Comparison of ENCODE assay signal across 1 cellular context in the genomic region with DNA sequence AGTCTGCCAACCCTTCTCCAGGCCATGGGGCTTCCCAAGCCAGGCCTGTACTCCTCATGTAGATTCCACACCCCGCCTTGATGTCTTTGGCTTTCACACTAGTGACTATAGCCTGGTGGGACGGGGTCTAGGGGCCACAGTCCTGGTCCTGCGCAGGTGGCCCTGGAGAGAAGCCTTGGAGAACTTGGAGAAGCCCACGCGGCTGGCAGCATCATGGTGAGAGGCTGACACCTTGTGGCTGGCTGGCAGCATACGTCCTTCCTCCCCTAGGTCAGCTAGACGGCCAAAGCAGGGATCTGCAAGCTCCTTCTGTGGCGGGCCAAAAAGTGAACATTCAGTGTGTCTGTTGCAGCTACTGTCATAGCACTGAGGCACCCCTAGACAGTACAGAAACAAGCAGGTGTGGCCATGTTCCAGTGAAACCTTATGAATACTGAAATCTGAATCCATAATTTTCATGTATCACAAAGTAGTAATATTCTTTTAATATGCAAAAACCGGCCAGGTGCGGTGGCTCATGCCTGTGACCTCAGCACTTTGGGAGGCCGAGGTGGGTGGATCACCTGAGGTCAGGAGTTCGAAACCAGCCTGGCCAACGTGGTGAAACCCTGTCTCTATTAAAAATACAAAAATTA.
TF ChIP-seq lines count a peak whose summit lies in the region.

No MANE protein-coding gene starts in this region.

TF ChIP-seq in K562, 482 proteins besides CTCF, POLR2A, EP300 and RAD21 (continued from another document and continues in another):
- no peak for TF ChIP-seq ZMIZ1 (IDR thresholded peaks at IDR 0.05; ENCODE audit: low read depth in 2 of 2, low read length in 2 of 2)
- no peak for TF ChIP-seq CAMTA2 (CRISPR knock-in tag; conservative IDR thresholded peaks at IDR 0.05)
- no peak for TF ChIP-seq TAF15 (IDR thresholded peaks at IDR 0.05; ENCODE audit: low read depth, low read length)
- TF ChIP-seq, protein P1, sequence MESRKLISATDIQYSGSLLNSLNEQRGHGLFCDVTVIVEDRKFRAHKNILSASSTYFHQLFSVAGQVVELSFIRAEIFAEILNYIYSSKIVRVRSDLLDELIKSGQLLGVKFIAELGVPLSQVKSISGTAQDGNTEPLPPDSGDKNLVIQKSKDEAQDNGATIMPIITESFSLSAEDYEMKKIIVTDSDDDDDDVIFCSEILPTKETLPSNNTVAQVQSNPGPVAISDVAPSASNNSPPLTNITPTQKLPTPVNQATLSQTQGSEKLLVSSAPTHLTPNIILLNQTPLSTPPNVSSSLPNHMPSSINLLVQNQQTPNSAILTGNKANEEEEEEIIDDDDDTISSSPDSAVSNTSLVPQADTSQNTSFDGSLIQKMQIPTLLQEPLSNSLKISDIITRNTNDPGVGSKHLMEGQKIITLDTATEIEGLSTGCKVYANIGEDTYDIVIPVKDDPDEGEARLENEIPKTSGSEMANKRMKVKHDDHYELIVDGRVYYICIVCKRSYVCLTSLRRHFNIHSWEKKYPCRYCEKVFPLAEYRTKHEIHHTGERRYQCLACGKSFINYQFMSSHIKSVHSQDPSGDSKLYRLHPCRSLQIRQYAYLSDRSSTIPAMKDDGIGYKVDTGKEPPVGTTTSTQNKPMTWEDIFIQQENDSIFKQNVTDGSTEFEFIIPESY (CRISPR knock-in tag; IDR thresholded peaks at IDR 0.05) = peak; percentile 41; the same call in 1 of the 2 replicates
- TF ChIP-seq USF1 (CRISPR knock-in tag; IDR thresholded peaks at IDR 0.05) = no peak
- no peak for TF ChIP-seq FOXA1 (IDR thresholded peaks at IDR 0.05; ENCODE audit: borderline replicate concordance)
- TF ChIP-seq, protein P2, sequence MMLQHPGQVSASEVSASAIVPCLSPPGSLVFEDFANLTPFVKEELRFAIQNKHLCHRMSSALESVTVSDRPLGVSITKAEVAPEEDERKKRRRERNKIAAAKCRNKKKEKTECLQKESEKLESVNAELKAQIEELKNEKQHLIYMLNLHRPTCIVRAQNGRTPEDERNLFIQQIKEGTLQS (IDR thresholded peaks at IDR 0.05) = no peak
- TF ChIP-seq, protein P2 (CRISPR knock-in tag; conservative IDR thresholded peaks at IDR 0.05) = no peak
- no peak for TF ChIP-seq ZNF444 (CRISPR knock-in tag; IDR thresholded peaks at IDR 0.05)
- no peak for TF ChIP-seq CHCHD3 (CRISPR knock-in tag; IDR thresholded peaks at IDR 0.05)
- TF ChIP-seq, protein P3, sequence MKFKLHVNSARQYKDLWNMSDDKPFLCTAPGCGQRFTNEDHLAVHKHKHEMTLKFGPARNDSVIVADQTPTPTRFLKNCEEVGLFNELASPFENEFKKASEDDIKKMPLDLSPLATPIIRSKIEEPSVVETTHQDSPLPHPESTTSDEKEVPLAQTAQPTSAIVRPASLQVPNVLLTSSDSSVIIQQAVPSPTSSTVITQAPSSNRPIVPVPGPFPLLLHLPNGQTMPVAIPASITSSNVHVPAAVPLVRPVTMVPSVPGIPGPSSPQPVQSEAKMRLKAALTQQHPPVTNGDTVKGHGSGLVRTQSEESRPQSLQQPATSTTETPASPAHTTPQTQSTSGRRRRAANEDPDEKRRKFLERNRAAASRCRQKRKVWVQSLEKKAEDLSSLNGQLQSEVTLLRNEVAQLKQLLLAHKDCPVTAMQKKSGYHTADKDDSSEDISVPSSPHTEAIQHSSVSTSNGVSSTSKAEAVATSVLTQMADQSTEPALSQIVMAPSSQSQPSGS (CRISPR knock-in tag; IDR thresholded peaks at IDR 0.05) = no peak
- peak; percentile 87 for TF ChIP-seq SMC3 (conservative IDR thresholded peaks at IDR 0.05; ENCODE audit: insufficient read depth, low read depth, low read length)
- peak; percentile 52; the same call in 1 of the 2 replicates for TF ChIP-seq MYC (IDR thresholded peaks at IDR 0.05; ENCODE audit: low read depth, low read length)
- no peak for TF ChIP-seq MYC (CRISPR knock-in tag; IDR thresholded peaks at IDR 0.05; ENCODE audit: borderline replicate concordance, low read depth)
- no peak for TF ChIP-seq HNRNPH1 (optimal IDR thresholded peaks at IDR 0.05; ENCODE audit: low read depth, low read length)
- TF ChIP-seq TFAP4 (CRISPR knock-in tag; IDR thresholded peaks at IDR 0.05; ENCODE audit: borderline replicate concordance) = peak; percentile 37; the same call in 1 of the 2 replicates
- TF ChIP-seq ZSCAN32 (CRISPR knock-in tag; IDR thresholded peaks at IDR 0.05) = no peak
- no peak for TF ChIP-seq BRD4 (IDR thresholded peaks at IDR 0.05)
- TF ChIP-seq ZFP91 (CRISPR knock-in tag; IDR thresholded peaks at IDR 0.05) = no peak
- TF ChIP-seq ZBTB8A (IDR thresholded peaks at IDR 0.05; ENCODE audit: partially characterized antibody) = no peak
- TF ChIP-seq CREM (IDR thresholded peaks at IDR 0.05; ENCODE audit: low read depth) = peak; percentile 53; the same call in 1 of the 2 replicates
- TF ChIP-seq SOX6 (IDR thresholded peaks at IDR 0.05) = peak; percentile 18; the same call in 1 of the 2 replicates
- TF ChIP-seq, protein P4, sequence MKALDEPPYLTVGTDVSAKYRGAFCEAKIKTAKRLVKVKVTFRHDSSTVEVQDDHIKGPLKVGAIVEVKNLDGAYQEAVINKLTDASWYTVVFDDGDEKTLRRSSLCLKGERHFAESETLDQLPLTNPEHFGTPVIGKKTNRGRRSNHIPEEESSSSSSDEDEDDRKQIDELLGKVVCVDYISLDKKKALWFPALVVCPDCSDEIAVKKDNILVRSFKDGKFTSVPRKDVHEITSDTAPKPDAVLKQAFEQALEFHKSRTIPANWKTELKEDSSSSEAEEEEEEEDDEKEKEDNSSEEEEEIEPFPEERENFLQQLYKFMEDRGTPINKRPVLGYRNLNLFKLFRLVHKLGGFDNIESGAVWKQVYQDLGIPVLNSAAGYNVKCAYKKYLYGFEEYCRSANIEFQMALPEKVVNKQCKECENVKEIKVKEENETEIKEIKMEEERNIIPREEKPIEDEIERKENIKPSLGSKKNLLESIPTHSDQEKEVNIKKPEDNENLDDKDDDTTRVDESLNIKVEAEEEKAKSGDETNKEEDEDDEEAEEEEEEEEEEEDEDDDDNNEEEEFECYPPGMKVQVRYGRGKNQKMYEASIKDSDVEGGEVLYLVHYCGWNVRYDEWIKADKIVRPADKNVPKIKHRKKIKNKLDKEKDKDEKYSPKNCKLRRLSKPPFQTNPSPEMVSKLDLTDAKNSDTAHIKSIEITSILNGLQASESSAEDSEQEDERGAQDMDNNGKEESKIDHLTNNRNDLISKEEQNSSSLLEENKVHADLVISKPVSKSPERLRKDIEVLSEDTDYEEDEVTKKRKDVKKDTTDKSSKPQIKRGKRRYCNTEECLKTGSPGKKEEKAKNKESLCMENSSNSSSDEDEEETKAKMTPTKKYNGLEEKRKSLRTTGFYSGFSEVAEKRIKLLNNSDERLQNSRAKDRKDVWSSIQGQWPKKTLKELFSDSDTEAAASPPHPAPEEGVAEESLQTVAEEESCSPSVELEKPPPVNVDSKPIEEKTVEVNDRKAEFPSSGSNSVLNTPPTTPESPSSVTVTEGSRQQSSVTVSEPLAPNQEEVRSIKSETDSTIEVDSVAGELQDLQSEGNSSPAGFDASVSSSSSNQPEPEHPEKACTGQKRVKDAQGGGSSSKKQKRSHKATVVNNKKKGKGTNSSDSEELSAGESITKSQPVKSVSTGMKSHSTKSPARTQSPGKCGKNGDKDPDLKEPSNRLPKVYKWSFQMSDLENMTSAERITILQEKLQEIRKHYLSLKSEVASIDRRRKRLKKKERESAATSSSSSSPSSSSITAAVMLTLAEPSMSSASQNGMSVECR (CRISPR knock-in tag; IDR thresholded peaks at IDR 0.05) = no peak
- TF ChIP-seq NRF1 (conservative IDR thresholded peaks at IDR 0.05 in 1 of 2, IDR thresholded peaks at IDR 0.05 in 1 of 2) = peak; percentile 60 to 67
- no peak for TF ChIP-seq ZNF586 (CRISPR knock-in tag; conservative IDR thresholded peaks at IDR 0.05)
- no peak for TF ChIP-seq ATF1 (CRISPR knock-in tag; IDR thresholded peaks at IDR 0.05)
- TF ChIP-seq ATF1 (tag; IDR thresholded peaks at IDR 0.05) = 0 out of 2 replicates have a peak, but pooled peaks have one; percentile 17
- no peak for TF ChIP-seq BDP1 (IDR thresholded peaks at IDR 0.05; ENCODE audit: insufficient read depth, insufficient read length)
- 0 out of 2 replicates have a peak, but pooled peaks have one; percentile 35 for TF ChIP-seq CC2D1A (IDR thresholded peaks at IDR 0.05)
- TF ChIP-seq PHF21A (IDR thresholded peaks at IDR 0.05; ENCODE audit: borderline replicate concordance, low read depth) = no peak
- TF ChIP-seq PCBP2 (IDR thresholded peaks at IDR 0.05; ENCODE audit: low read depth, low read length, poor library complexity, severe bottlenecking) = no peak
- no peak for TF ChIP-seq MECOM (CRISPR knock-in tag; IDR thresholded peaks at IDR 0.05)
- no peak for TF ChIP-seq ZNF324 (CRISPR knock-in tag; IDR thresholded peaks at IDR 0.05)
- TF ChIP-seq ZNF778 (CRISPR knock-in tag; IDR thresholded peaks at IDR 0.05) = no peak
- no peak for TF ChIP-seq ZNF23 (CRISPR knock-in tag; IDR thresholded peaks at IDR 0.05)
- TF ChIP-seq, protein P5, sequence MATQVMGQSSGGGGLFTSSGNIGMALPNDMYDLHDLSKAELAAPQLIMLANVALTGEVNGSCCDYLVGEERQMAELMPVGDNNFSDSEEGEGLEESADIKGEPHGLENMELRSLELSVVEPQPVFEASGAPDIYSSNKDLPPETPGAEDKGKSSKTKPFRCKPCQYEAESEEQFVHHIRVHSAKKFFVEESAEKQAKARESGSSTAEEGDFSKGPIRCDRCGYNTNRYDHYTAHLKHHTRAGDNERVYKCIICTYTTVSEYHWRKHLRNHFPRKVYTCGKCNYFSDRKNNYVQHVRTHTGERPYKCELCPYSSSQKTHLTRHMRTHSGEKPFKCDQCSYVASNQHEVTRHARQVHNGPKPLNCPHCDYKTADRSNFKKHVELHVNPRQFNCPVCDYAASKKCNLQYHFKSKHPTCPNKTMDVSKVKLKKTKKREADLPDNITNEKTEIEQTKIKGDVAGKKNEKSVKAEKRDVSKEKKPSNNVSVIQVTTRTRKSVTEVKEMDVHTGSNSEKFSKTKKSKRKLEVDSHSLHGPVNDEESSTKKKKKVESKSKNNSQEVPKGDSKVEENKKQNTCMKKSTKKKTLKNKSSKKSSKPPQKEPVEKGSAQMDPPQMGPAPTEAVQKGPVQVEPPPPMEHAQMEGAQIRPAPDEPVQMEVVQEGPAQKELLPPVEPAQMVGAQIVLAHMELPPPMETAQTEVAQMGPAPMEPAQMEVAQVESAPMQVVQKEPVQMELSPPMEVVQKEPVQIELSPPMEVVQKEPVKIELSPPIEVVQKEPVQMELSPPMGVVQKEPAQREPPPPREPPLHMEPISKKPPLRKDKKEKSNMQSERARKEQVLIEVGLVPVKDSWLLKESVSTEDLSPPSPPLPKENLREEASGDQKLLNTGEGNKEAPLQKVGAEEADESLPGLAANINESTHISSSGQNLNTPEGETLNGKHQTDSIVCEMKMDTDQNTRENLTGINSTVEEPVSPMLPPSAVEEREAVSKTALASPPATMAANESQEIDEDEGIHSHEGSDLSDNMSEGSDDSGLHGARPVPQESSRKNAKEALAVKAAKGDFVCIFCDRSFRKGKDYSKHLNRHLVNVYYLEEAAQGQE (CRISPR knock-in tag; IDR thresholded peaks at IDR 0.05; ENCODE audit: low read depth) = no peak
- peak; percentile 98 for TF ChIP-seq STAG1 (CRISPR knock-in tag; IDR thresholded peaks at IDR 0.05; ENCODE audit: borderline replicate concordance)
